In the genomic region with DNA sequence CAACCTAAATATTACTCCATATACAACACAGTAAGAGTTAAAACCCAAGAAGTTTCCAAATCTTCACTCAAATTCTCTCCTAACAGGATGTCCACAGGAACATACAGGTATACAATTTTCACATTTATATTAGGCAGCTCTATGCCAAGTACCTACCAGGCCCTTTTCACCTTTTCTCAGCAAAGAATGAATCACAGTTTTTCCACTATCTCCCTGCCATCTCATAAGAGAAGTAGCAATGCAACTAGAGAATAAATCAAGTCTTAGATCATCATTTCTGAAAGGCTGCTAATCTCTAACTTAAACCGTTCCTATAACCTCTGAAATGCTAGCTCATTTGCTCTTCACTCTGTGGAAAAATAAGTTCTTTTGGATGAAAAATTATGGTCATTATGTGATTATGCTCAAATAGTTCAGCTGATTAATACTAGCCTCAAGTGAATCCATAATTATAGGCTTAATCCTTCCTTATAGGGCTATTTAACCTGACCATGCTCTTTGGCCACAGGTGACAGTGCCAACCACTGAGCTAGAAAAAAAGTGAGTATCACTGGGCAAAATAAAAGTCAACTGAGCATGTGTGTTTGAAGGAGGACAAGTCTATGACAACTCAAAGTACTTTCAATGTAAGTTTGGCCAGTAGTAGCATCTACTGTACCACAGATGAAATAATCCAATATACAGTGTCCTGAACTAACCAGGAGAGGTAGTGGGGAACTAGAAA, we compare ENCODE assay signal across 12 cellular contexts.
A peak's percentile ranks its signal among the peaks of the same experiment; 100 is the strongest.
DNase-seq lines count a peak whose midpoint lies in the region; ATAC-seq and TF ChIP-seq lines count a peak whose summit lies in the region.
"Had no signal": no experiment of that assay in that cellular context is flagged by ENCODE, and none has a peak within 500 bp of the region (broad histone marks: within the 10 kb centered on the region; RNA-seq: fewer than 3 reads in every experiment).

No MANE protein-coding gene starts in this region.

- H3K27me3 Mint-ChIP-seq in Calu3 (ENCODE audit: unreplicated experiment): no peaks in the 10 kb centered on the region

- no peaks in the 10 kb centered on the region for H3K9me3 Mint-ChIP-seq in Calu3 (ENCODE audit: low read depth, unreplicated experiment)

- H3K36me3 ChIP-seq in body of pancreas (replicated peaks in 1 of 2; ENCODE audit: insufficient read depth in 1 of 2, low read depth in 2 of 2): no peaks in the 10 kb centered on the region
- H3K36me3 ChIP-seq: heart left ventricle, lower lobe of right lung had no signal

- ATAC-seq in GM19372 (IDR thresholded peaks at IDR 0.05; ENCODE audit: low read depth, unreplicated experiment) (peak; percentile 3), HG03159 (IDR thresholded peaks at IDR 0.05; ENCODE audit: unreplicated experiment) (peak; percentile 28), body of pancreas (no peak)
- ATAC-seq: heart left ventricle, lower lobe of right lung had no signal

- H3K36me3 Mint-ChIP-seq in Calu3 (ENCODE audit: insufficient read depth, unreplicated experiment): no peaks in the 10 kb centered on the region

- CTCF ChIA-PET in Calu3 (lab: Charles Lee): interaction anchor here (0.7 kb wide), 2 partner anchors 24 to 47 kb away, joined by 3 to 4 read pairs; no protein-coding TSS in a partner anchor

- TF ChIP-seq POLR2A in body of pancreas (IDR thresholded peaks at IDR 0.05): no peak

- no peak overlapping the region for H3K4me3 Mint-ChIP-seq in Calu3 (ENCODE audit: low read depth, unreplicated experiment)

- WGBS in body of pancreas, 2 donors: 54 to 73% methylated on average over 1 of the region's 1 CpG

- no peak overlapping the region for H3K4me3 ChIP-seq in body of pancreas
- H3K4me3 ChIP-seq in dorsolateral prefrontal cortex: no peak overlapping the region
- H3K4me3 ChIP-seq: heart left ventricle, lower lobe of right lung had no signal

- no peaks in the 10 kb centered on the region for H3K27me3 ChIP-seq in body of pancreas
- H3K27me3 ChIP-seq in dorsolateral prefrontal cortex: no peaks in the 10 kb centered on the region
- H3K27me3 ChIP-seq: heart left ventricle had no signal

- TF ChIP-seq CTCF in Calu3 (IDR thresholded peaks at IDR 0.05; ENCODE audit: unreplicated experiment): no peak
- TF ChIP-seq CTCF in body of pancreas (IDR thresholded peaks at IDR 0.05): no peak
- TF ChIP-seq CTCF in dorsolateral prefrontal cortex (IDR thresholded peaks at IDR 0.05 in 54 of 56, conservative IDR thresholded peaks at IDR 0.05 in 2 of 56; ENCODE audit: low read depth in 1 of 56, partially characterized antibody in 56 of 56): no peak

- no TSS peak for BruUV-seq in Calu3 (replicated peaks; lab: Mats Ljungman, UMichigan)

- no peaks in the 10 kb centered on the region for H3K9me3 ChIP-seq in body of pancreas
- H3K9me3 ChIP-seq: heart left ventricle, lower lobe of right lung had no signal

- peaks cover 62% of the 10 kb centered on the region for H3K4me1 ChIP-seq in body of pancreas

- no peak for DNase-seq in Calu3
- no peak for DNase-seq in body of pancreas
- no peak for DNase-seq in dorsolateral prefrontal cortex
- DNase-seq in posterior vena cava (ENCODE audit: low spot score): no peak
- DNase-seq in NCI-H526 (lab: John Stamatoyannopoulos, UW): no peak
- no peak for DNase-seq in NCI-H187 treated with DMSO at 0.1 percent for 48 hours (lab: John Stamatoyannopoulos, UW)
- DNase-seq: EL, heart left ventricle, lower lobe of right lung, Right ventricle myocardium superior had no signal

- H3K4me1 Mint-ChIP-seq in Calu3 (ENCODE audit: low read depth, unreplicated experiment): peaks cover 36% of the 10 kb centered on the region

- peak overlapping the region; percentile 39 for H3K27ac Mint-ChIP-seq in Calu3 (ENCODE audit: unreplicated experiment)

- intact Hi-C loops in Calu3 (cut with micrococcal nuclease; ENCODE audit: unreplicated experiment): no loop called here
- intact Hi-C loops in body of pancreas (cut with DNase I): no loop called here
- intact Hi-C loops in dorsolateral prefrontal cortex (cut with DNase I): no loop called here
- intact Hi-C loops in posterior vena cava (cut with DNase I): no loop called here

- H3K27ac ChIP-seq in body of pancreas (peak overlapping the region in 3 of 4 donors; percentile 17 to 43 (median 36)), dorsolateral prefrontal cortex (no peak overlapping the region)
- H3K27ac ChIP-seq: heart left ventricle, lower lobe of right lung had no signal

Comparison
In these comparisons a context has a peak if more than half of its experiments do, and no peak if none do; other contexts are left out.
1. H3K27ac ChIP-seq: peak in body of pancreas (3 of 4); none in dorsolateral prefrontal cortex (0 of 59).